Comparison of ENCODE assay signal across 14 cellular contexts in the genomic region with DNA sequence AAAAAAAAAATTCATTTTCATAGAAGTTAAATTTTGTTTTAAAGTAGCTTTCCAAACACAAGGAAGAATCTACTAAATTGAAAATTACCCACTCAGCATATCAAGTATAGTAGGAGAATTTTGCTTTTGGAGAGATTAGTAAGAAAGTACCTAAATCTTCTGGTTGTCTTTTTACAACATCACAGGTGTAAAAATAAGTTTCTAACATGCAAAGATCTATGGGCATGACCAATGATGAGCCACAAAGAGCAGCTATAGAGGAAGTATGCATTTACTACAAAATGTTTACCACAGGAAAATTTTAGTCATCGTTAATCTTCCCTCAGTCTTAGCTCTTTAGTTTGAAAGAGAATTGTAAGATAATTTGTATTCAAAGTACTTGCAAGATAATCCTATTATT. TPM values are rescaled to one million over a fixed set of nuclear protein-coding genes. Genes with fewer than 3 reads are reported as not detected.
A peak's percentile ranks its signal among the peaks of the same experiment; 100 is the strongest.
DNase-seq lines count a peak whose midpoint lies in the region; ATAC-seq and TF ChIP-seq lines count a peak whose summit lies in the region.
"Had no signal": no experiment of that assay in that cellular context is flagged by ENCODE, and none has a peak within 500 bp of the region (broad histone marks: within the 10 kb centered on the region; RNA-seq: fewer than 3 reads in every experiment).

No MANE protein-coding gene starts in this region.

- no peak overlapping the region for H3K4me3 ChIP-seq in DOHH2 (ENCODE audit: low read length)
- H3K4me3 ChIP-seq in upper lobe of right lung, result no peak overlapping the region
- H3K4me3 ChIP-seq in prostate gland, result no peak overlapping the region

- peaks cover 2% of the 10 kb centered on the region; the same call in 1 of the 2 replicates for H3K36me3 Mint-ChIP-seq in WTC11

- intact Hi-C loops in upper lobe of right lung (cut with DNase I), result no loop called here
- intact Hi-C loops in prostate gland (cut with DNase I), result no loop called here

- no peaks in the 10 kb centered on the region for H3K9me3 Mint-ChIP-seq in WTC11

- DNase-seq in WTC11 (ENCODE audit: low spot score) (no peak), upper lobe of right lung (no peak), prostate gland (ENCODE audit: low spot score) (no peak), GOT3 (lab: John Stamatoyannopoulos, UW) (no peak)
- no peak for DNase-seq in activated effector memory CD4-positive, alpha-beta T cell treated with anti-CD3 and anti-CD28 coated beads, Interleukin-2, amount 50 U/mL, for 16 hours
- DNase-seq: anterior cingulate cortex, kidney glomerular epithelial cell, NCI-H1048 had no signal

- H3K9me2 ChIP-seq in DOHH2 (replicated peaks; ENCODE audit: control insufficient read depth, low read length), result no peaks in the 10 kb centered on the region

- no peaks in the 10 kb centered on the region for H3F3A ChIP-seq in DOHH2 (ENCODE audit: control insufficient read depth, insufficient read depth)

- H3K4me1 Mint-ChIP-seq in WTC11, result peaks cover 3% of the 10 kb centered on the region; the same call in 1 of the 2 replicates

- no peaks in the 10 kb centered on the region for H3K27me3 ChIP-seq in DOHH2 (ENCODE audit: control insufficient read depth, low read length)
- H3K27me3 ChIP-seq in upper lobe of right lung, result no peaks in the 10 kb centered on the region
- no peaks in the 10 kb centered on the region for H3K27me3 ChIP-seq in prostate gland (replicated peaks; ENCODE audit: insufficient read depth)

- H4K20me1 ChIP-seq in DOHH2 (ENCODE audit: control insufficient read depth, insufficient read depth, low read depth, low read length), result no peaks in the 10 kb centered on the region

- H3K27ac ChIP-seq in DOHH2 (ENCODE audit: low read depth, low read length) (no peak overlapping the region), upper lobe of right lung (no peak overlapping the region), prostate gland (no peak overlapping the region)
- H3K27ac ChIP-seq: parathyroid adenoma had no signal

- TF ChIP-seq CTCF in DOHH2 (IDR thresholded peaks at IDR 0.05; ENCODE audit: low read depth, low read length, poor library complexity, severe bottlenecking), result no peak
- TF ChIP-seq CTCF in WTC11 (IDR thresholded peaks at IDR 0.05), result no peak
- no peak for TF ChIP-seq CTCF in upper lobe of right lung (IDR thresholded peaks at IDR 0.05)
- no peak for TF ChIP-seq CTCF in prostate gland (IDR thresholded peaks at IDR 0.05)

- ATAC-seq in GM19351 (IDR thresholded peaks at IDR 0.05; ENCODE audit: unreplicated experiment) (peak; percentile 59), HG03175 (IDR thresholded peaks at IDR 0.05; ENCODE audit: unreplicated experiment) (peak; percentile 63), WTC11 (no peak), upper lobe of right lung (no peak)
- ATAC-seq: esophagus mucosa, Panc1 had no signal

- no peak for TF ChIP-seq POLR2A in prostate gland (IDR thresholded peaks at IDR 0.05)

- H3K4me2 ChIP-seq in DOHH2 (ENCODE audit: low read length), result peak overlapping the region; percentile 37

- CTCF ChIA-PET in WTC11 (lab: Charles Lee), result interaction anchor here (1.1 kb wide), 1 partner anchor 216 kb away, joined by 3 read pairs; no protein-coding TSS in a partner anchor

- peaks cover 10% of the 10 kb centered on the region for H3K4me1 ChIP-seq in DOHH2 (ENCODE audit: control insufficient read depth, low read length)
- H3K4me1 ChIP-seq in upper lobe of right lung, result no peaks in the 10 kb centered on the region
- no peaks in the 10 kb centered on the region for H3K4me1 ChIP-seq in prostate gland (replicated peaks)
- H3K4me1 ChIP-seq: parathyroid adenoma had no signal

- H3K9me3 ChIP-seq in DOHH2 (ENCODE audit: control insufficient read depth, insufficient read depth, low read length), result no peaks in the 10 kb centered on the region
- H3K9me3 ChIP-seq in upper lobe of right lung, result no peaks in the 10 kb centered on the region
- H3K9me3 ChIP-seq in prostate gland, result no peaks in the 10 kb centered on the region

- H3K27me3 Mint-ChIP-seq in WTC11 (ENCODE audit: low read depth), result no peaks in the 10 kb centered on the region

- no peak overlapping the region for H3K4me3 Mint-ChIP-seq in WTC11

- peaks cover 12% of the 10 kb centered on the region for H3K36me3 ChIP-seq in DOHH2 (ENCODE audit: control insufficient read depth, low read length)
- H3K36me3 ChIP-seq in upper lobe of right lung, result peaks cover 14% of the 10 kb centered on the region
- H3K36me3 ChIP-seq in prostate gland, result no peaks in the 10 kb centered on the region

- no peaks in the 10 kb centered on the region for H3K79me2 ChIP-seq in DOHH2 (ENCODE audit: control insufficient read depth, low read length)
- H3K79me2 ChIP-seq: parathyroid adenoma had no signal

- POLR2A ChIA-PET in WTC11 (lab: Charles Lee), result no interaction called here

- 0 out of 2 replicates have a peak overlapping the region, but pooled peaks have one; percentile 3 for H3K27ac Mint-ChIP-seq in WTC11

- WGBS in prostate gland, result 56% methylated on average over 1 of the region's 1 CpG

TF ChIP-seq in WTC11, 78 proteins besides CTCF, POLR2A, EP300 and RAD21:
- TF ChIP-seq USF1 (CRISPR knock-in tag; IDR thresholded peaks at IDR 0.05) (no peak), ZNF425 (CRISPR knock-in tag; conservative IDR thresholded peaks at IDR 0.05) (no peak), FOXK1 (CRISPR knock-in tag; IDR thresholded peaks at IDR 0.05) (no peak), E2F1 (CRISPR knock-in tag; IDR thresholded peaks at IDR 0.05) (no peak)

RNA-seq across cellular contexts. Expression of gene ANGPTL3, which starts 28.1 kb away (rescaled TPM):
- total RNA-seq in WTC11 (2021) (not detected in 3 replicates), upper lobe of right lung (not detected), prostate gland (not detected)
- total RNA-seq: esophagus mucosa had no signal

Comparison
In these comparisons a context has a peak if more than half of its experiments do, and no peak if none do; other contexts are left out.
1. ATAC-seq: peak in GM19351 (single experiment) and HG03175 (single experiment); none in WTC11 (single experiment) and upper lobe of right lung (single experiment).